ENCODE assay signal across 8 cellular contexts in genomic region chr14:34098045-34098984, GRCh38.
DNase-seq lines count a peak whose midpoint lies in the region; ATAC-seq and TF ChIP-seq lines count a peak whose summit lies in the region.

No MANE protein-coding gene starts in this region.

- TF ChIP-seq CTCF in GM12872 (IDR thresholded peaks at IDR 0.05; ENCODE audit: insufficient read depth, low read depth, low read length), result peak; percentile 61

- ATAC-seq in HG02642 (IDR thresholded peaks at IDR 0.05; ENCODE audit: poor library complexity, unreplicated experiment) (no peak), HG02759 (IDR thresholded peaks at IDR 0.05; ENCODE audit: unreplicated experiment) (no peak)

- peak; percentile 34 for DNase-seq in ACHN
- DNase-seq in NCI-H774 (lab: John Stamatoyannopoulos, UW), result peak; percentile 15
- peak; percentile 76 to 87 for DNase-seq in T47D (ENCODE audit: low read depth in 1 of 2, low spot score in 1 of 2)
- peak; percentile 85 for DNase-seq in inferior parietal cortex (ENCODE audit: extremely low spot score)
- peak; percentile 14 for DNase-seq in stromal cell of bone marrow (ENCODE audit: low read depth)

- in situ Hi-C loops in ACHN (cut with HindIII; ENCODE audit: low pct_ligation_motif_present, low pct_unique_long_range_greater_than_20kb, low sequenced_read_pairs), result no loop called here
- in situ Hi-C loops in T47D (cut with HindIII; ENCODE audit: low pct_unique_long_range_greater_than_20kb, low sequenced_read_pairs), result no loop called here

Comparison
In these comparisons a context has a peak if more than half of its experiments do, and no peak if none do; other contexts are left out.
1. DNase-seq: peak in every context shown above with its lines; median percentile 85 in inferior parietal cortex; 82 in T47D; 34 in ACHN; 15 in NCI-H774; 14 in stromal cell of bone marrow.